In the genomic region with DNA sequence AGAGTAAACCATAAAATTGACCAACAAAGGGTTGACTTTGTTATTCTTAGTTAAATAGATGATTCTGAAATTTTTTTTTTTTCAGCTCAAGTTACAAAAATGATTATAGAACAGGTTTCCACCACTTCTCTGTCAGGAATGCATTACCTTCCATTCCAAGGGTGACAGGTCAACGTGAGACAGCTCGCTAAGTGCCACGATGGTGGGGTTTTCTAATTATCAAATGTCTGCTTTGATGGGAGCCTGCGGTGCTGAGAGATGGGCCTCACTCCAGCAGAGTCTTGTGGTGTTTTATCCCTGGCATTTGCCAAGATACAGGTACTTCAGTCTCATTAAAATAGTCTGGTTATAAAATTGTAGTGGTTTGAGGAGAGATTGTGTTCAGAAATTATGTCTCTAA, we compare ENCODE assay signal across 30 cellular contexts.
"Had no signal": no experiment of that assay in that cellular context is flagged by ENCODE, and none has a peak within 500 bp of the region (broad histone marks: within the 10 kb centered on the region; RNA-seq: fewer than 3 reads in every experiment).

No MANE protein-coding gene starts in this region.

- H3K36me3 Mint-ChIP-seq: activated CD8-positive, alpha-beta memory T cell treated with anti-CD3 and anti-CD28 coated beads, Interleukin-2, amount 10 ng/mL, durations not matched to agents 7 days and 5 days; activated naive CD4-positive, alpha-beta T cell treated with anti-CD3 and anti-CD28 coated beads, Interleukin-2, amount 10 ng/mL, durations not matched to agents 7 days and 5 days; activated naive CD8-positive, alpha-beta T cell; brain; T-cell had no signal

- FAIRE-seq: bronchial epithelial cell, K562, RCC 7860 had no signal

- H3K4me3 ChIP-seq: K562, PC-9 had no signal

- H3K27ac Mint-ChIP-seq: activated CD4-positive, alpha-beta memory T cell treated with anti-CD3 and anti-CD28 coated beads, Interleukin-2, amount 10 ng/mL, durations not matched to agents 7 days and 5 days; activated CD8-positive, alpha-beta memory T cell treated with anti-CD3 and anti-CD28 coated beads, Interleukin-2, amount 10 ng/mL, durations not matched to agents 7 days and 5 days; activated naive CD4-positive, alpha-beta T cell treated with anti-CD3 and anti-CD28 coated beads, Interleukin-2, amount 10 ng/mL, durations not matched to agents 7 days and 5 days; activated naive CD8-positive, alpha-beta T cell; activated naive CD8-positive, alpha-beta T cell treated with anti-CD3 and anti-CD28 coated beads, Interleukin-2, amount 50 U/mL, for 24 hours; brain; T-cell; T-helper 17 cell had no signal

- H3K27me3 Mint-ChIP-seq: brain had no signal

- H3K4me1 Mint-ChIP-seq: activated CD4-positive, alpha-beta memory T cell treated with anti-CD3 and anti-CD28 coated beads, Interleukin-2, amount 10 ng/mL, durations not matched to agents 7 days and 5 days; activated CD8-positive, alpha-beta memory T cell treated with anti-CD3 and anti-CD28 coated beads, Interleukin-2, amount 10 ng/mL, durations not matched to agents 7 days and 5 days; activated naive CD4-positive, alpha-beta T cell treated with anti-CD3 and anti-CD28 coated beads, Interleukin-2, amount 10 ng/mL, durations not matched to agents 7 days and 5 days; activated naive CD8-positive, alpha-beta T cell treated with anti-CD3 and anti-CD28 coated beads, Interleukin-2, amount 50 U/mL, for 24 hours; brain; T-cell; T-helper 17 cell had no signal

- H3K4me3 Mint-ChIP-seq: activated CD4-positive, alpha-beta memory T cell treated with anti-CD3 and anti-CD28 coated beads, Interleukin-2, amount 10 ng/mL, durations not matched to agents 7 days and 5 days; activated CD8-positive, alpha-beta memory T cell treated with anti-CD3 and anti-CD28 coated beads, Interleukin-2, amount 10 ng/mL, durations not matched to agents 7 days and 5 days; activated naive CD4-positive, alpha-beta T cell treated with anti-CD3 and anti-CD28 coated beads, Interleukin-2, amount 10 ng/mL, durations not matched to agents 7 days and 5 days; activated naive CD8-positive, alpha-beta T cell; activated naive CD8-positive, alpha-beta T cell treated with anti-CD3 and anti-CD28 coated beads, Interleukin-2, amount 50 U/mL, for 24 hours; brain; T-cell; T-helper 17 cell had no signal

- H3K9me3 Mint-ChIP-seq: activated CD4-positive, alpha-beta memory T cell treated with anti-CD3 and anti-CD28 coated beads, Interleukin-2, amount 10 ng/mL, durations not matched to agents 7 days and 5 days; activated naive CD4-positive, alpha-beta T cell treated with anti-CD3 and anti-CD28 coated beads, Interleukin-2, amount 10 ng/mL, durations not matched to agents 7 days and 5 days; activated naive CD8-positive, alpha-beta T cell treated with anti-CD3 and anti-CD28 coated beads, Interleukin-2, amount 50 U/mL, for 24 hours; brain; T-cell had no signal

- DNase-seq: activated CD4-positive, alpha-beta memory T cell treated with anti-CD3 and anti-CD28 coated beads, Interleukin-2, amount 10 ng/mL, durations not matched to agents 7 days and 5 days; activated CD4-positive, alpha-beta T cell treated with anti-CD3 and anti-CD28 coated beads for 1 hour; activated CD4-positive, alpha-beta T cell treated with anti-CD3 and anti-CD28 coated beads for 48 hours; activated CD4-positive, CD25-positive, alpha-beta regulatory T cell; activated CD8-positive, alpha-beta memory T cell treated with anti-CD3 and anti-CD28 coated beads for 24 hours; activated CD8-positive, alpha-beta memory T cell treated with anti-CD3 and anti-CD28 coated beads, Interleukin-2, amount 10 ng/mL, durations not matched to agents 7 days and 5 days; activated CD8-positive, alpha-beta memory T cell treated with anti-CD3 and anti-CD28 coated beads, Interleukin-2, amount 50 U/mL, for 48 hours; activated effector memory CD4-positive, alpha-beta T cell treated with Interleukin-2 at 50 U/mL for 16 hours; activated naive CD4-positive, alpha-beta T cell treated with anti-CD3 and anti-CD28 coated beads, Interleukin-2, amount 10 ng/mL, durations not matched to agents 7 days and 5 days; activated naive CD8-positive, alpha-beta T cell treated with anti-CD3 and anti-CD28 coated beads, Interleukin-2, amount 50 U/mL, for 24 hours; activated T-cell treated with anti-CD3 and anti-CD28 coated beads, Interleukin-2, amount 50 U/mL, for 48 hours; anterior cingulate cortex; central memory CD4-positive, alpha-beta T cell; NCI-H1092 treated with DMSO at 0.1 percent for 48 hours; NCI-H1417 treated with DMSO at 0.1 percent for 48 hours; NCI-H187 treated with DMSO at 0.1 percent for 48 hours; NCI-H2081; NCI-H510A; NCI-H526; PC-9; SIG-M5; T-cell; T-helper 17 cell had no signal

- H3K27ac ChIP-seq: PC-9, RWPE1, VCaP had no signal
